ENCODE assay signal across 1 cellular context in the genomic region with DNA sequence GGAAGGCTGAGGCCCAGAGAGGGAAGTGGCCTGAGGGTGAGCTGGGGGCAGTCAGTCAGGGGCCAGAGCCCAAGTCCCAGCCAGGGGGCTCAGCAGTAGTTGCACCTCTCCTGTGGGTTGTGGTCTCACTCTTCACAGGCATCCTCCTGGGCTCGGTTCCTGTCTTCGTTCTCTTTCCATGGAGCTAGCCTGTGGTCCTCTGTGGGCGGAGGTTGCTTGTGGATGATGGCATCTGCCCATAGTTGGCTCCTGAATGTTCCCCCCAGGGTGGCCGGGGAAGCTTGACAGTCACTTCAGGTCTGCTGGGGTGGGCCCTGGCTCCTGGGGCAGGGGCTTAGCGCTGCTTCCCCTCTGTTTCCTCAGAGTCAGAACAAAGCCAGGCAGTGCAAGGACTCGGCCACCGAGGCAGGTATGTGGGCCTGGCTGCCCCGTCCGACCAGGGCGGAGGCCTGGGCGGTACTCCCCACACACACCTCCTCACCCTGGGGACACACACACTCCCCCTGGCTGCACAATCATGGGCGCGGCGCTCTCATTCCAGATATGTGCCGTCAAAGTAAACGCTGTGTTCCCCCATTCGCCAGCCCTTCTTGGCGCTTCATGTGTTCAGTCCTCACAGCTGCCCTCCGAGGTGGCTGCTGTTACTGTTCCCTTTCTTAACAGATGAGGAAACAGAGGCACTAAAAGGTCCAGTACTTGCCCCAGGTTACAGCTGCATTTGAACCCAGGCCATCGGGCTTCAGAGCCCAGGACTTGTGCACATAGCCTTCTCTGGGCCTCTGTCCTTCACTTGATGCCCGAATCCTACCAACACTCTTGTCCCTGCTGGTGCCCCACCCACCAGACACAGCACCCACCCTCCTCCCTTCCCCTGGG.
TF ChIP-seq lines count a peak whose summit lies in the region.

No MANE protein-coding gene starts in this region.

TF ChIP-seq in H1, 55 proteins besides CTCF, POLR2A, EP300 and RAD21:
- TF ChIP-seq SP2 (IDR thresholded peaks at IDR 0.05; ENCODE audit: low read length) (no peak), KDM5A (IDR thresholded peaks at IDR 0.05; ENCODE audit: low read length) (no peak)
